ENCODE assay signal across 34 cellular contexts in genomic region chr10:43032613-43033012, GRCh38. TPM values are rescaled to one million over a fixed set of nuclear protein-coding genes. Genes with fewer than 3 reads are reported as not detected.
A peak's percentile ranks its signal among the peaks of the same experiment; 100 is the strongest.
DNase-seq lines count a peak whose midpoint lies in the region; ATAC-seq, FAIRE-seq and TF ChIP-seq lines count a peak whose summit lies in the region.
"Had no signal": no experiment of that assay in that cellular context is flagged by ENCODE, and none has a peak within 500 bp of the region (broad histone marks: within the 10 kb centered on the region; RNA-seq: fewer than 3 reads in every experiment).

No MANE protein-coding gene starts in this region.

- H3K27me3 Mint-ChIP-seq in activated naive CD4-positive, alpha-beta T cell treated with anti-CD3 and anti-CD28 coated beads, Interleukin-2, amount 50 U/mL, for 24 hours: peaks cover 2% of the 10 kb centered on the region
- H3K27me3 Mint-ChIP-seq: B cell; CD4-positive, alpha-beta T cell; CD4-positive, CD25-positive, alpha-beta regulatory T cell had no signal

- peaks cover 2% of the 10 kb centered on the region for H3K36me3 Mint-ChIP-seq in activated naive CD4-positive, alpha-beta T cell treated with anti-CD3 and anti-CD28 coated beads, Interleukin-2, amount 50 U/mL, for 24 hours
- H3K36me3 Mint-ChIP-seq: CD14-positive monocyte; CD4-positive, alpha-beta memory T cell; CD4-positive, CD25-positive, alpha-beta regulatory T cell; CD8-positive, alpha-beta T cell had no signal

- H3K27ac ChIP-seq in HepG2 (ENCODE audit: extremely low read length, insufficient read depth, low read length) (no peak overlapping the region), right lobe of liver (no peak overlapping the region), HEK293 (ENCODE audit: extremely low read depth, low read depth, low read length) (no peak overlapping the region)
- H3K27ac ChIP-seq: 22Rv1; A549; BLaER1; BLaER1 treated with 17β-estradiol and CSF1 and Interleukin-3, amounts not matched to agents 10 nM and 100 nM; C4-2B had no signal

- H4K20me1 ChIP-seq in HepG2 (ENCODE audit: insufficient read depth, low read length): no peaks in the 10 kb centered on the region
- H4K20me1 ChIP-seq: BLaER1; BLaER1 treated with 17β-estradiol and CSF1 and Interleukin-3, amounts not matched to agents 10 nM and 100 nM had no signal

- intact Hi-C loops in HepG2 (cut with micrococcal nuclease; ENCODE audit: unreplicated experiment) (loop anchor here (5.0 kb wide), 1 partner anchor 645 kb away; no protein-coding TSS in a partner anchor), right lobe of liver (cut with DNase I) (no loop called here)

- TF ChIP-seq CTCF in HepG2 (CRISPR knock-in tag; IDR thresholded peaks at IDR 0.05) (no peak), right lobe of liver (IDR thresholded peaks at IDR 0.05) (no peak), HEK293 (tag by site-specific recombination; IDR thresholded peaks at IDR 0.05) (no peak)

- peaks cover 15% of the 10 kb centered on the region for H3K9me3 ChIP-seq in HepG2 (ENCODE audit: low read length)
- H3K9me3 ChIP-seq in right lobe of liver: peaks cover 0 to 15% (median 0%) of the 10 kb centered on the region in 4 donors
- no peaks in the 10 kb centered on the region for H3K9me3 ChIP-seq in HEK293 (ENCODE audit: control insufficient read depth, insufficient read depth, low read depth, low read length)
- peaks cover 9% of the 10 kb centered on the region for H3K9me3 ChIP-seq in MG63

- H3K36me3 ChIP-seq in HepG2 (replicated peaks in 1 of 2; ENCODE audit: control insufficient read depth in 1 of 2, insufficient read depth in 2 of 2, low read length in 2 of 2) (no peaks in the 10 kb centered on the region), right lobe of liver (no peaks in the 10 kb centered on the region), HEK293 (ENCODE audit: control insufficient read depth in 2 of 2, insufficient read depth in 1 of 2, low read length in 2 of 2) (no peaks in the 10 kb centered on the region), MG63 (no peaks in the 10 kb centered on the region)
- H3K36me3 ChIP-seq: BE2C; BLaER1; BLaER1 treated with 17β-estradiol and CSF1 and Interleukin-3, amounts not matched to agents 10 nM and 100 nM had no signal

- peak overlapping the region; percentile 48 for H3K27ac Mint-ChIP-seq in activated naive CD4-positive, alpha-beta T cell treated with anti-CD3 and anti-CD28 coated beads, Interleukin-2, amount 50 U/mL, for 24 hours
- H3K27ac Mint-ChIP-seq: B cell; CD14-positive monocyte; CD4-positive, alpha-beta memory T cell; CD4-positive, alpha-beta T cell; CD4-positive, CD25-positive, alpha-beta regulatory T cell; CD8-positive, alpha-beta memory T cell; CD8-positive, alpha-beta T cell had no signal

- BruUV-seq in HepG2 (replicated peaks; lab: Mats Ljungman, UMichigan): no TSS peak

- no peak overlapping the region for H3K4me3 Mint-ChIP-seq in activated naive CD4-positive, alpha-beta T cell treated with anti-CD3 and anti-CD28 coated beads, Interleukin-2, amount 50 U/mL, for 24 hours
- H3K4me3 Mint-ChIP-seq: B cell; CD14-positive monocyte; CD4-positive, alpha-beta memory T cell; CD4-positive, alpha-beta T cell; CD4-positive, CD25-positive, alpha-beta regulatory T cell; CD8-positive, alpha-beta memory T cell; CD8-positive, alpha-beta T cell had no signal

- TF ChIP-seq POLR2A in HepG2 (IDR thresholded peaks at IDR 0.05; ENCODE audit: insufficient read depth in 1 of 2, low read depth in 2 of 2, low read length in 2 of 2) (no peak), right lobe of liver (IDR thresholded peaks at IDR 0.05) (no peak)

- no peak overlapping the region for H3K9ac ChIP-seq in HepG2 (ENCODE audit: insufficient read depth, low read depth, low read length)
- H3K9ac ChIP-seq: BLaER1; BLaER1 treated with 17β-estradiol and CSF1 and Interleukin-3, amounts not matched to agents 10 nM and 100 nM had no signal

- TF ChIP-seq EP300 in HepG2 (IDR thresholded peaks at IDR 0.05; ENCODE audit: low read depth in 2 of 2, low read length in 2 of 2) (no peak), HepG2 (CRISPR knock-in tag; IDR thresholded peaks at IDR 0.05; ENCODE audit: borderline replicate concordance) (no peak)

- peaks cover 16% of the 10 kb centered on the region for H3K9me3 Mint-ChIP-seq in activated naive CD4-positive, alpha-beta T cell treated with anti-CD3 and anti-CD28 coated beads, Interleukin-2, amount 50 U/mL, for 24 hours

- no peaks in the 10 kb centered on the region for H3K79me2 ChIP-seq in HepG2 (ENCODE audit: insufficient read depth, low read length)

- no peak for TF ChIP-seq RAD21 in HepG2 (CRISPR knock-in tag; IDR thresholded peaks at IDR 0.05)

- no peak for ATAC-seq in HepG2
- ATAC-seq in right lobe of liver: no peak
- ATAC-seq: A549; CD8-positive, alpha-beta T cell had no signal

- in situ Hi-C loops in HepG2 (cut with HindIII; ENCODE audit: extremely low pct_ligation_motif_present, low pct_unique_long_range_greater_than_20kb): no loop called here

- FAIRE-seq in HepG2 (lab: Jason Lieb, UNC): no peak
- FAIRE-seq: A549, D721Med had no signal

- no peak overlapping the region for H3K4me3 ChIP-seq in HepG2 (replicated peaks in 1 of 3; ENCODE audit: insufficient read depth in 1 of 3, low read depth in 2 of 3, low read length in 3 of 3)
- H3K4me3 ChIP-seq in right lobe of liver: no peak overlapping the region
- H3K4me3 ChIP-seq in HEK293 (ENCODE audit: low read depth, low read length): no peak overlapping the region
- no peak overlapping the region for H3K4me3 ChIP-seq in MG63
- H3K4me3 ChIP-seq: A549; BLaER1; BLaER1 treated with 17β-estradiol and CSF1 and Interleukin-3, amounts not matched to agents 10 nM and 100 nM had no signal

- CTCF ChIA-PET in HepG2 (lab: Yijun Ruan, JAX; ENCODE audit: low intra/inter-chr PET ratio, low total read pairs) (no interaction called here), HEK293 (lab: Yijun Ruan, JAX) (interaction anchor here (0.7 to 1.0 kb wide), 2 partner anchors 14 to 43 kb away, joined by 3 read pairs; no protein-coding TSS in a partner anchor)

- no peak overlapping the region for H2AFZ ChIP-seq in HepG2 (ENCODE audit: low read length)

- WGBS in HepG2 (ENCODE audit: low lambda C conversion rate): 5% methylated on average over 1 of the region's 1 CpG
- WGBS in right lobe of liver (ENCODE audit: insufficient coverage, low coverage, low lambda C conversion rate, missing lambda C conversion rate): 50% methylated on average over 1 of the region's 1 CpG

- peaks cover 9% of the 10 kb centered on the region for H3K4me1 Mint-ChIP-seq in activated naive CD4-positive, alpha-beta T cell treated with anti-CD3 and anti-CD28 coated beads, Interleukin-2, amount 50 U/mL, for 24 hours
- H3K4me1 Mint-ChIP-seq: B cell; CD8-positive, alpha-beta memory T cell had no signal

- POLR2A ChIA-PET in HepG2 (lab: Yijun Ruan, JAX): no interaction called here
- POLR2A ChIA-PET in HEK293 (lab: Yijun Ruan, JAX): no interaction called here

- H3K4me1 ChIP-seq in HepG2 (ENCODE audit: insufficient read depth, low read length) (no peaks in the 10 kb centered on the region), right lobe of liver (no peaks in the 10 kb centered on the region), HEK293 (ENCODE audit: control insufficient read depth, insufficient read depth, low read length) (no peaks in the 10 kb centered on the region)
- H3K4me1 ChIP-seq: A549, BE2C, Caco-2 had no signal

- H3K27me3 ChIP-seq in HepG2 (ENCODE audit: control insufficient read depth in 1 of 2, insufficient read depth in 2 of 2, low read length in 2 of 2) (peaks cover 2 to 15% of the 10 kb centered on the region in 2 experiments; a peak in 3 of 5 replicates), right lobe of liver (no peaks in the 10 kb centered on the region), MG63 (no peaks in the 10 kb centered on the region)
- H3K27me3 ChIP-seq: BE2C; BLaER1; BLaER1 treated with 17β-estradiol and CSF1 and Interleukin-3, amounts not matched to agents 10 nM and 100 nM had no signal

- no peak for DNase-seq in activated naive CD4-positive, alpha-beta T cell treated with anti-CD3 and anti-CD28 coated beads, Interleukin-2, amount 50 U/mL, for 16 hours
- DNase-seq in HepG2 (ENCODE audit: low spot score) (no peak), right lobe of liver (no peak), MG63 (no peak)
- DNase-seq: 8988T; ACHN; AML-193; BE2C; C1 segment of cervical spinal cord; Caco-2; Calu3; CD4-positive, alpha-beta memory T cell; CD4-positive, alpha-beta T cell; CD4-positive, CD25-positive, alpha-beta regulatory T cell; CD8-positive, alpha-beta memory T cell; CD8-positive, alpha-beta T cell; COR-L47; DMS 273 treated with DMSO at 0.1 percent for 48 hours; DMS153; DMS53; DMS79; DMS79 treated with DMSO at 0.1 percent for 48 hours; DND-41; EL had no signal

- H3K4me2 ChIP-seq in HepG2 (ENCODE audit: low read depth, low read length): no peak overlapping the region
- H3K4me2 ChIP-seq: A549; BLaER1; BLaER1 treated with 17β-estradiol and CSF1 and Interleukin-3, amounts not matched to agents 10 nM and 100 nM had no signal

TF ChIP-seq in HEK293, 187 proteins besides CTCF, POLR2A, EP300 and RAD21 (continues in another document):
- peak; percentile 52; the same call in 1 of the 2 replicates for TF ChIP-seq ZNF133 (tag by site-specific recombination; IDR thresholded peaks at IDR 0.05)

RNA-seq across cellular contexts. Expression of gene RET, which starts 44.3 kb away (rescaled TPM):
- total RNA-seq in HepG2 (2016; rRNA removed; fragmentation: Illumina TruSeq; extraction: Trizol) (0.02 TPM in 1 of 2 replicates, not detected in the other), right lobe of liver (10 to 100 TPM in 1 of 6 experiments, 1 to 10 TPM in 3, under 1 TPM in 2; 0.53 to 10.2 (median 1.4) TPM)
- total RNA-seq in HepG2 (2016; cell fraction: cytosol; rRNA removed; fragmentation: Illumina TruSeq; extraction: Trizol; ENCODE audit: low read depth): not detected in 2 replicates
- total RNA-seq in HepG2 (2016; cell fraction: insoluble cytoplasmic fraction; rRNA removed; fragmentation: Illumina TruSeq; extraction: Trizol): not detected in 2 replicates
- total RNA-seq in HepG2 (2016; cell fraction: membrane; rRNA removed; fragmentation: Illumina TruSeq; extraction: Trizol): not detected in 2 replicates
- total RNA-seq in HepG2 (2016; cell fraction: nucleus; rRNA removed; fragmentation: Illumina TruSeq; extraction: Trizol): not detected in 2 replicates
- polyA plus RNA-seq in HepG2 (2011; rRNA removed): not detected in 2 replicates
- not detected in 2 replicates for polyA plus RNA-seq in HepG2 (2011; cell fraction: cytosol; rRNA removed)
- not detected in 2 replicates for polyA plus RNA-seq in HepG2 (2011; cell fraction: nucleus; rRNA removed)
- 0.03 TPM in 1 of 2 replicates, not detected in the other for polyA plus RNA-seq in HepG2 (2012)
- not detected in 2 replicates for polyA plus RNA-seq in HepG2 (2016; cell fraction: cytosol; fragmentation: Illumina TruSeq; extraction: Trizol; ENCODE audit: low read depth)
- polyA plus RNA-seq in HepG2 (2016; cell fraction: insoluble cytoplasmic fraction; fragmentation: Illumina TruSeq; extraction: Trizol; ENCODE audit: low read depth): not detected in 2 replicates
- polyA plus RNA-seq in HepG2 (2016; cell fraction: membrane; fragmentation: Illumina TruSeq; extraction: Trizol; ENCODE audit: low read depth): not detected in 2 replicates
- polyA plus RNA-seq in HepG2 (2016; cell fraction: nucleus; fragmentation: Illumina TruSeq; extraction: Trizol; ENCODE audit: insufficient read depth, low read depth): not detected in 2 replicates
- polyA minus RNA-seq in HepG2 (2011; rRNA and poly(A)+ RNA removed; ENCODE audit: low replicate concordance): 0.04 TPM in 1 of 2 replicates, not detected in the other
- not detected in 2 replicates for polyA minus RNA-seq in HepG2 (2011; cell fraction: cytosol; rRNA and poly(A)+ RNA removed)
- not detected in 2 replicates for polyA minus RNA-seq in HepG2 (2011; cell fraction: nucleus; rRNA and poly(A)+ RNA removed)
- not detected in 2 replicates for total RNA-seq in MG63 (2014; rRNA removed; shearing (Covaris generic); ENCODE audit: low replicate concordance)
- total RNA-seq: Caco-2; Calu3; CD4-positive, alpha-beta memory T cell; CD4-positive, alpha-beta T cell; CD8-positive, alpha-beta T cell had no signal
- polyA plus RNA-seq: CD4-positive, alpha-beta memory T cell; CD4-positive, CD25-positive, alpha-beta regulatory T cell had no signal
